In genomic region chr3:189148090-189148507, GRCh38 we compare ENCODE assay signal across 8 cellular contexts. TPM values are rescaled to one million over a fixed set of nuclear protein-coding genes. Genes with fewer than 3 reads are reported as not detected.
DNase-seq lines count a peak whose midpoint lies in the region; ATAC-seq and TF ChIP-seq lines count a peak whose summit lies in the region.

No MANE protein-coding gene starts in this region.

- intact Hi-C loops in ovary (cut with DNase I) = loop anchor here (2.0 to 10.0 kb wide), 9 partner anchors 53 to 1411 kb away; no protein-coding TSS in a partner anchor

- H3K4me3 Mint-ChIP-seq in type B pancreatic cell = no peak overlapping the region

- H3K9me3 ChIP-seq in SJCRH30 (replicated peaks) = no peaks in the 10 kb centered on the region
- no peaks in the 10 kb centered on the region for H3K9me3 ChIP-seq in ovary

- peak; percentile 61 for DNase-seq in DMS 273 treated with DMSO at 0.1 percent for 48 hours (lab: John Stamatoyannopoulos, UW)
- peak; percentile 27 for DNase-seq in KG1 (lab: John Stamatoyannopoulos, UW)
- peak; percentile 7 to 55 for DNase-seq in SJCRH30
- DNase-seq in activated naive CD4-positive, alpha-beta T cell (lab: John Stamatoyannopoulos, UW) = peak; percentile 17 to 51 (median 34)
- DNase-seq in globus pallidus (ENCODE audit: low spot score) = peak; percentile 57
- DNase-seq in ovary = peak; percentile 55 to 83 (median 71)
- no peak for DNase-seq in type B pancreatic cell (ENCODE audit: extremely low spot score, unreplicated experiment)

- H3K4me3 ChIP-seq in SJCRH30 (no peak overlapping the region), ovary (no peak overlapping the region)

- TF ChIP-seq POLR2A in ovary (IDR thresholded peaks at IDR 0.05) = no peak

- no peaks in the 10 kb centered on the region for H3K27me3 ChIP-seq in SJCRH30
- no peaks in the 10 kb centered on the region for H3K27me3 ChIP-seq in ovary

- H3K4me1 ChIP-seq in SJCRH30 (no peaks in the 10 kb centered on the region), ovary (ENCODE audit: insufficient read depth) (peaks cover 4% of the 10 kb centered on the region)

- no peak overlapping the region for H3K27ac ChIP-seq in SJCRH30
- H3K27ac ChIP-seq in ovary = no peak overlapping the region

- TF ChIP-seq EP300 in ovary (IDR thresholded peaks at IDR 0.05) = no peak

- H3K27me3 Mint-ChIP-seq in type B pancreatic cell = no peaks in the 10 kb centered on the region

- no peaks in the 10 kb centered on the region for H3K36me3 Mint-ChIP-seq in type B pancreatic cell

- H3K9me3 Mint-ChIP-seq in type B pancreatic cell = no peaks in the 10 kb centered on the region

- 24 to 30% (median 29%) methylated on average over 6 of the region's 6 CpGs for WGBS in ovary, 3 donors

- peak; percentile 88 for ATAC-seq in GM21447 (IDR thresholded peaks at IDR 0.05; ENCODE audit: unreplicated experiment)

- TF ChIP-seq CTCF in ovary (IDR thresholded peaks at IDR 0.05) (peak; percentile 71 to 90 (median 86)), type B pancreatic cell (conservative IDR thresholded peaks at IDR 0.05) (peak; percentile 87)

- H3K27ac Mint-ChIP-seq in type B pancreatic cell = peak overlapping the region; percentile 54

- peaks cover 10% of the 10 kb centered on the region for H3K4me1 Mint-ChIP-seq in type B pancreatic cell (ENCODE audit: unreplicated experiment)

- no peaks in the 10 kb centered on the region for H3K36me3 ChIP-seq in SJCRH30
- H3K36me3 ChIP-seq in ovary = no peaks in the 10 kb centered on the region

RNA-seq across cellular contexts. Expression of gene TPRG1, which starts 23.7 kb away (rescaled TPM):
- 0.04 TPM in 1 of 2 replicates, not detected in the other for total RNA-seq in SJCRH30 (2014; rRNA removed; shearing (Covaris generic))
- total RNA-seq in ovary = 10 to 100 TPM in 3 of 7 donors, 1 to 10 TPM in 4; 3.2 to 20.2 (median 8.1) TPM
- 1 to 10 TPM; 1.9 to 7.5 TPM for polyA plus RNA-seq in ovary
- total RNA-seq in type B pancreatic cell (ENCODE audit: low replicate concordance) = 11.6 and 24.2 TPM in 2 replicates
